Comparison of ENCODE assay signal across 8 cellular contexts in genomic region chrX:15789979-15790765, GRCh38. TPM values are rescaled to one million over a fixed set of nuclear protein-coding genes. Genes with fewer than 3 reads are reported as not detected.
DNase-seq lines count a peak whose midpoint lies in the region; ATAC-seq and TF ChIP-seq lines count a peak whose summit lies in the region.

TSS of gene ZRSR2 (plus strand) at chrX:15790484. CDS start at chrX:15790496, 12 bp downstream.

- peak within 1 kb of the TSS; percentile 75 to 93 (median 89) for H3K4me2 ChIP-seq in BLaER1 treated with 17β-estradiol and CSF1 and Interleukin-3, amounts not matched to agents 10 nM and 100 nM

- H3K9me3 ChIP-seq in BLaER1 treated with 17β-estradiol and CSF1 and Interleukin-3, amounts not matched to agents 10 nM and 100 nM (replicated peaks in 1 of 11): no peaks in the 10 kb centered on the region
- H3K9me3 ChIP-seq in right lobe of liver: no peaks in the 10 kb centered on the region

- H3K27ac ChIP-seq in BLaER1 treated with 17β-estradiol and CSF1 and Interleukin-3, amounts not matched to agents 10 nM and 100 nM: peak within 1 kb of the TSS; percentile 44 to 88 (median 81); a peak in 21 of 22 replicates
- peak within 1 kb of the TSS; percentile 52 to 69 (median 61) for H3K27ac ChIP-seq in right lobe of liver

- H3K9me3 Mint-ChIP-seq in activated CD4-positive, alpha-beta T cell treated with anti-CD3 and anti-CD28 coated beads, Interleukin-2, amount 10 ng/mL, durations not matched to agents 24 days and 14 days: no peaks in the 10 kb centered on the region

- peaks cover 9% of the 10 kb centered on the region for H3K4me1 Mint-ChIP-seq in activated CD4-positive, alpha-beta T cell treated with anti-CD3 and anti-CD28 coated beads, Interleukin-2, amount 10 ng/mL, durations not matched to agents 24 days and 14 days

- H3K27me3 Mint-ChIP-seq in activated CD4-positive, alpha-beta T cell treated with anti-CD3 and anti-CD28 coated beads, Interleukin-2, amount 10 ng/mL, durations not matched to agents 24 days and 14 days: no peaks in the 10 kb centered on the region

- DNase-seq in GM19240 (ENCODE audit: insufficient read length, low spot score) (peak; percentile 82), NCI-H526 (lab: John Stamatoyannopoulos, UW) (peak; percentile 89 to 96), dermis blood vessel endothelial cell (peak; percentile 78), right lobe of liver (peak; percentile 82 to 93 (median 91))
- DNase-seq in activated CD4-positive, alpha-beta T cell treated with anti-CD3 and anti-CD28 coated beads, Interleukin-2, amount 10 ng/mL, durations not matched to agents 24 days and 14 days: peak; percentile 96
- DNase-seq in stimulated activated CD4-positive, alpha-beta T cell treated with anti-CD3 and anti-CD28 coated beads, Interleukin-4, amount 100 ng/mL, for 24 hours: peak; percentile 87

- peak; percentile 60 for TF ChIP-seq POLR2A in right lobe of liver (IDR thresholded peaks at IDR 0.05)

- peaks cover 0 to 32% (median 16%) of the 10 kb centered on the region in 11 experiments; a peak in 12 of 22 replicates for H3K27me3 ChIP-seq in BLaER1 treated with 17β-estradiol and CSF1 and Interleukin-3, amounts not matched to agents 10 nM and 100 nM
- no peaks in the 10 kb centered on the region for H3K27me3 ChIP-seq in right lobe of liver

- H3K4me3 ChIP-seq in BLaER1 treated with 17β-estradiol and CSF1 and Interleukin-3, amounts not matched to agents 10 nM and 100 nM: peak within 1 kb of the TSS; percentile 76 to 91 (median 81)
- H3K4me3 ChIP-seq in right lobe of liver: peak within 1 kb of the TSS; percentile 53 to 97 (median 82)

- H3K9ac ChIP-seq in BLaER1 treated with 17β-estradiol and CSF1 and Interleukin-3, amounts not matched to agents 10 nM and 100 nM: peak within 1 kb of the TSS; percentile 75 to 86 (median 83)

- peaks cover 16 to 37% (median 20%) of the 10 kb centered on the region in 10 experiments for H3K4me1 ChIP-seq in BLaER1 treated with 17β-estradiol and CSF1 and Interleukin-3, amounts not matched to agents 10 nM and 100 nM
- H3K4me1 ChIP-seq in right lobe of liver: peaks cover 0 to 5% (median 2%) of the 10 kb centered on the region in 4 donors

- peaks cover 11% of the 10 kb centered on the region for H3K36me3 Mint-ChIP-seq in activated CD4-positive, alpha-beta T cell treated with anti-CD3 and anti-CD28 coated beads, Interleukin-2, amount 10 ng/mL, durations not matched to agents 24 days and 14 days (ENCODE audit: low read depth)

- no peak for TF ChIP-seq CTCF in right lobe of liver (IDR thresholded peaks at IDR 0.05)

- peaks cover 9 to 33% (median 23%) of the 10 kb centered on the region in 11 experiments for H3K36me3 ChIP-seq in BLaER1 treated with 17β-estradiol and CSF1 and Interleukin-3, amounts not matched to agents 10 nM and 100 nM
- peaks cover 0 to 4% (median 0%) of the 10 kb centered on the region in 4 donors for H3K36me3 ChIP-seq in right lobe of liver

- H3K27ac Mint-ChIP-seq in activated CD4-positive, alpha-beta T cell treated with anti-CD3 and anti-CD28 coated beads, Interleukin-2, amount 10 ng/mL, durations not matched to agents 24 days and 14 days: no peak within 1 kb of the TSS

- H4K20me1 ChIP-seq in BLaER1 treated with 17β-estradiol and CSF1 and Interleukin-3, amounts not matched to agents 10 nM and 100 nM: peaks cover 0 to 27% (median 5%) of the 10 kb centered on the region in 11 experiments; a peak in 11 of 22 replicates

- peak; percentile 93 for ATAC-seq in HG03442 (IDR thresholded peaks at IDR 0.05; ENCODE audit: unreplicated experiment)
- ATAC-seq in right lobe of liver: peak; percentile 97 to 99 (median 98)

- 1% methylated on average over 49 of the region's 55 CpGs for WGBS in right lobe of liver (ENCODE audit: insufficient coverage, low coverage, low lambda C conversion rate, missing lambda C conversion rate)

- intact Hi-C loops in activated CD4-positive, alpha-beta T cell treated with anti-CD3 and anti-CD28 coated beads, Interleukin-2, amount 10 ng/mL, durations not matched to agents 24 days and 14 days (cut with micrococcal nuclease): loop anchor here (1.0 to 10.0 kb wide), 6 partner anchors 27 to 925 kb away; partner anchors contain the start of genes AP1S2, CA5B, CTPS2 and SYAP1
- intact Hi-C loops in right lobe of liver (cut with DNase I): no loop called here

- no peak within 1 kb of the TSS for H3K4me3 Mint-ChIP-seq in activated CD4-positive, alpha-beta T cell treated with anti-CD3 and anti-CD28 coated beads, Interleukin-2, amount 10 ng/mL, durations not matched to agents 24 days and 14 days

RNA-seq across cellular contexts. Expression of gene ZRSR2, which starts in this region (rescaled TPM):
- 20.0 and 20.3 TPM in 2 replicates for total RNA-seq in activated CD4-positive, alpha-beta T cell treated with anti-CD3 and anti-CD28 coated beads, Interleukin-2, amount 10 ng/mL, durations not matched to agents 24 days and 14 days
- total RNA-seq in dermis blood vessel endothelial cell: 3.4 and 6.3 TPM in 2 replicates
- 1 to 10 TPM in 5 of 6 experiments, under 1 TPM in 1; 0.81 to 3.6 (median 3.2) TPM for total RNA-seq in right lobe of liver

Comparison
In these comparisons a context has a peak if more than half of its experiments do, and no peak if none do; other contexts are left out.
1. Peak in every context shown above with its lines: DNase-seq, ATAC-seq, H3K4me3 ChIP-seq and H3K27ac ChIP-seq.